In genomic region chr5:112685386-112685785, GRCh38 we compare ENCODE assay signal across 16 cellular contexts. TPM values are rescaled to one million over a fixed set of nuclear protein-coding genes. Genes with fewer than 3 reads are reported as not detected.
DNase-seq lines count a peak whose midpoint lies in the region; ATAC-seq and TF ChIP-seq lines count a peak whose summit lies in the region.
"Had no signal": no experiment of that assay in that cellular context is flagged by ENCODE, and none has a peak within 500 bp of the region (broad histone marks: within the 10 kb centered on the region; RNA-seq: fewer than 3 reads in every experiment).

No MANE protein-coding gene starts in this region.

- H3K4me2 ChIP-seq in BLaER1 (peak overlapping the region; percentile 91), Karpas-422 (ENCODE audit: low read depth, low read length, poor library complexity, severe bottlenecking) (peak overlapping the region; percentile 67)
- H3K4me2 ChIP-seq: GM23338, KMS-11 had no signal

- peak; percentile 57 for DNase-seq in Karpas-422
- DNase-seq in lower lobe of right lung, result no peak
- no peak for DNase-seq in globus pallidus (ENCODE audit: low spot score)
- no peak for DNase-seq in activated T-cell treated with anti-CD3 and anti-CD28 coated beads, Interleukin-2, amount 50 U/mL, for 48 hours
- DNase-seq: CD4-positive, alpha-beta memory T cell; DND-41; GF-D8; NCI-H1105; NCI-H187; NCI-H748 treated with DMSO at 0.1 percent for 48 hours had no signal

- H3K4me1 ChIP-seq in BLaER1 (peaks cover 98% of the 10 kb centered on the region), Karpas-422 (ENCODE audit: low read length) (peaks cover 97% of the 10 kb centered on the region), lower lobe of right lung (peaks cover 5% of the 10 kb centered on the region), stomach smooth muscle (ENCODE audit: control insufficient read depth, insufficient read depth, low read length) (peaks cover 23% of the 10 kb centered on the region)

- H3K36me3 ChIP-seq in BLaER1, result no peaks in the 10 kb centered on the region
- H3K36me3 ChIP-seq in Karpas-422 (ENCODE audit: insufficient read depth, low read length), result no peaks in the 10 kb centered on the region
- no peaks in the 10 kb centered on the region for H3K36me3 ChIP-seq in lower lobe of right lung
- no peaks in the 10 kb centered on the region for H3K36me3 ChIP-seq in stomach smooth muscle (ENCODE audit: control insufficient read depth in 2 of 2, insufficient read depth in 2 of 2, low read length in 2 of 2)
- H3K36me3 ChIP-seq: MG63 had no signal

- H4K20me1 ChIP-seq in BLaER1 (no peaks in the 10 kb centered on the region), Karpas-422 (ENCODE audit: insufficient read depth, low read depth, low read length) (no peaks in the 10 kb centered on the region)

- H3K9me2 ChIP-seq in Karpas-422 (replicated peaks; ENCODE audit: insufficient read depth, low read length), result no peaks in the 10 kb centered on the region

- H3K9me3 ChIP-seq in BLaER1, result no peaks in the 10 kb centered on the region
- no peaks in the 10 kb centered on the region for H3K9me3 ChIP-seq in Karpas-422 (ENCODE audit: low read length)
- H3K9me3 ChIP-seq in lower lobe of right lung, result no peaks in the 10 kb centered on the region
- no peaks in the 10 kb centered on the region for H3K9me3 ChIP-seq in stomach smooth muscle (ENCODE audit: control insufficient read depth in 2 of 2, low read length in 2 of 2)
- H3K9me3 ChIP-seq: MG63 had no signal

- ATAC-seq in lower lobe of right lung (no peak), HG03039 (IDR thresholded peaks at IDR 0.05; ENCODE audit: unreplicated experiment) (no peak)
- ATAC-seq: GM23338 had no signal

- intact Hi-C loops in lower lobe of right lung (cut with DNase I), result no loop called here

- H3K9ac ChIP-seq in BLaER1, result peak overlapping the region; percentile 74
- peak overlapping the region; percentile 75 for H3K9ac ChIP-seq in Karpas-422 (ENCODE audit: low read length)
- H3K9ac ChIP-seq in stomach smooth muscle (ENCODE audit: low read length in 2 of 2), result no peak overlapping the region
- H3K9ac ChIP-seq: KMS-11 had no signal

- H3K79me2 ChIP-seq in Karpas-422 (ENCODE audit: low read length), result no peaks in the 10 kb centered on the region

- no peak overlapping the region for H2AFZ ChIP-seq in Karpas-422 (ENCODE audit: low read length)

- H3K27me3 ChIP-seq in BLaER1, result no peaks in the 10 kb centered on the region
- H3K27me3 ChIP-seq in Karpas-422 (ENCODE audit: low read length), result no peaks in the 10 kb centered on the region
- no peaks in the 10 kb centered on the region for H3K27me3 ChIP-seq in lower lobe of right lung (ENCODE audit: low read depth)
- no peaks in the 10 kb centered on the region for H3K27me3 ChIP-seq in stomach smooth muscle (ENCODE audit: control insufficient read depth in 1 of 2, insufficient read depth in 2 of 2, low read length in 2 of 2)
- H3K27me3 ChIP-seq: MG63 had no signal

- no peak for TF ChIP-seq CTCF in lower lobe of right lung (IDR thresholded peaks at IDR 0.05)

- peak overlapping the region; percentile 90 for H3K27ac ChIP-seq in BLaER1
- H3K27ac ChIP-seq in Karpas-422 (ENCODE audit: low read length), result peak overlapping the region; percentile 99
- peak overlapping the region; percentile 48 for H3K27ac ChIP-seq in lower lobe of right lung
- peak overlapping the region; percentile 53 for H3K27ac ChIP-seq in stomach smooth muscle (ENCODE audit: low read length)
- H3K27ac ChIP-seq: KMS-11 had no signal

- H3K4me3 ChIP-seq in BLaER1 (peak overlapping the region; percentile 53), Karpas-422 (ENCODE audit: low read length) (peak overlapping the region; percentile 50), lower lobe of right lung (no peak overlapping the region), stomach smooth muscle (ENCODE audit: low read length in 2 of 2) (no peak overlapping the region)
- H3K4me3 ChIP-seq: GM23338, MG63 had no signal

RNA-seq across cellular contexts. Expression of gene APC, which starts 52.3 kb away (rescaled TPM):
- total RNA-seq in Karpas-422 (2014; rRNA removed; shearing (Covaris generic); ENCODE audit: low replicate concordance), result 76.8 and 103 TPM in 2 replicates
- 47.7 TPM for total RNA-seq in lower lobe of right lung

Comparison
In these comparisons a context has a peak if more than half of its experiments do, and no peak if none do; other contexts are left out.
1. H3K27ac ChIP-seq: peak in every context shown above with its lines; median percentile 99 in Karpas-422; 90 in BLaER1; 53 in stomach smooth muscle; 48 in lower lobe of right lung.
2. H3K4me3 ChIP-seq: peak in BLaER1 (single experiment) and Karpas-422 (single experiment); none in lower lobe of right lung (single experiment) and stomach smooth muscle (0 of 2).
3. H3K9ac ChIP-seq: peak in BLaER1 (single experiment) and Karpas-422 (single experiment); none in stomach smooth muscle (0 of 2).